1 cellular context compared by ENCODE assay signal in genomic region chr9:6412572-6413364, GRCh38.
TF ChIP-seq lines count a peak whose summit lies in the region.

A gene with protein sequence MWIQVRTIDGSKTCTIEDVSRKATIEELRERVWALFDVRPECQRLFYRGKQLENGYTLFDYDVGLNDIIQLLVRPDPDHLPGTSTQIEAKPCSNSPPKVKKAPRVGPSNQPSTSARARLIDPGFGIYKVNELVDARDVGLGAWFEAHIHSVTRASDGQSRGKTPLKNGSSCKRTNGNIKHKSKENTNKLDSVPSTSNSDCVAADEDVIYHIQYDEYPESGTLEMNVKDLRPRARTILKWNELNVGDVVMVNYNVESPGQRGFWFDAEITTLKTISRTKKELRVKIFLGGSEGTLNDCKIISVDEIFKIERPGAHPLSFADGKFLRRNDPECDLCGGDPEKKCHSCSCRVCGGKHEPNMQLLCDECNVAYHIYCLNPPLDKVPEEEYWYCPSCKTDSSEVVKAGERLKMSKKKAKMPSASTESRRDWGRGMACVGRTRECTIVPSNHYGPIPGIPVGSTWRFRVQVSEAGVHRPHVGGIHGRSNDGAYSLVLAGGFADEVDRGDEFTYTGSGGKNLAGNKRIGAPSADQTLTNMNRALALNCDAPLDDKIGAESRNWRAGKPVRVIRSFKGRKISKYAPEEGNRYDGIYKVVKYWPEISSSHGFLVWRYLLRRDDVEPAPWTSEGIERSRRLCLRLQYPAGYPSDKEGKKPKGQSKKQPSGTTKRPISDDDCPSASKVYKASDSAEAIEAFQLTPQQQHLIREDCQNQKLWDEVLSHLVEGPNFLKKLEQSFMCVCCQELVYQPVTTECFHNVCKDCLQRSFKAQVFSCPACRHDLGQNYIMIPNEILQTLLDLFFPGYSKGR (plus strand): TSS chr9:6413199. CDS start chr9:6413491, 292 bp downstream.

TF ChIP-seq in HepG2, 621 proteins besides CTCF, POLR2A, EP300 and RAD21 (continued from another document and continues in another):
- TF ChIP-seq, protein P1, sequence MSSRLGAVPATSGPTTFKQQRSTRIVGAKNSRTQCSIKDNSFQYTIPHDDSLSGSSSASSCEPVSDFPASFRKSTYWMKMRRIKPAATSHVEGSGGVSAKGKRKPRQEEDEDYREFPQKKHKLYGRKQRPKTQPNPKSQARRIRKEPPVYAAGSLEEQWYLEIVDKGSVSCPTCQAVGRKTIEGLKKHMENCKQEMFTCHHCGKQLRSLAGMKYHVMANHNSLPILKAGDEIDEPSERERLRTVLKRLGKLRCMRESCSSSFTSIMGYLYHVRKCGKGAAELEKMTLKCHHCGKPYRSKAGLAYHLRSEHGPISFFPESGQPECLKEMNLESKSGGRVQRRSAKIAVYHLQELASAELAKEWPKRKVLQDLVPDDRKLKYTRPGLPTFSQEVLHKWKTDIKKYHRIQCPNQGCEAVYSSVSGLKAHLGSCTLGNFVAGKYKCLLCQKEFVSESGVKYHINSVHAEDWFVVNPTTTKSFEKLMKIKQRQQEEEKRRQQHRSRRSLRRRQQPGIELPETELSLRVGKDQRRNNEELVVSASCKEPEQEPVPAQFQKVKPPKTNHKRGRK (CRISPR knock-in tag; IDR thresholded peaks at IDR 0.05) = no peak
- TF ChIP-seq, protein P2, sequence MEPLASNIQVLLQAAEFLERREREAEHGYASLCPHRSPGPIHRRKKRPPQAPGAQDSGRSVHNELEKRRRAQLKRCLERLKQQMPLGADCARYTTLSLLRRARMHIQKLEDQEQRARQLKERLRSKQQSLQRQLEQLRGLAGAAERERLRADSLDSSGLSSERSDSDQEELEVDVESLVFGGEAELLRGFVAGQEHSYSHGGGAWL (CRISPR knock-in tag; IDR thresholded peaks at IDR 0.05) = no peak
- no peak for TF ChIP-seq ZNF274 (CRISPR knock-in tag; IDR thresholded peaks at IDR 0.05)
- 0 out of 2 replicates have a peak, but pooled peaks have one; percentile 43 for TF ChIP-seq ZNF333 (CRISPR knock-in tag; IDR thresholded peaks at IDR 0.05; ENCODE audit: borderline replicate concordance)
- no peak for TF ChIP-seq ZNF143 (CRISPR knock-in tag; IDR thresholded peaks at IDR 0.05)
- TF ChIP-seq ZNF614 (CRISPR knock-in tag; IDR thresholded peaks at IDR 0.05; ENCODE audit: borderline replicate concordance) = peak; percentile 46; the same call in 1 of the 2 replicates
- TF ChIP-seq ZNF713 (CRISPR knock-in tag; IDR thresholded peaks at IDR 0.05) = no peak
- no peak for TF ChIP-seq ZNF672 (CRISPR knock-in tag; IDR thresholded peaks at IDR 0.05)
- TF ChIP-seq WIZ (CRISPR knock-in tag; IDR thresholded peaks at IDR 0.05) = no peak; the same call in 1 of the 2 replicates
- peak; percentile 92 for TF ChIP-seq POLR2G (IDR thresholded peaks at IDR 0.05; ENCODE audit: low read depth, low read length)
- TF ChIP-seq RFXAP (CRISPR knock-in tag; IDR thresholded peaks at IDR 0.05; ENCODE audit: borderline replicate concordance) = no peak; the same call in 1 of the 2 replicates
- no peak for TF ChIP-seq ZNF460 (CRISPR knock-in tag; IDR thresholded peaks at IDR 0.05; ENCODE audit: borderline replicate concordance)
- no peak; the same call in 1 of the 2 replicates for TF ChIP-seq ZNF558 (CRISPR knock-in tag; IDR thresholded peaks at IDR 0.05; ENCODE audit: borderline replicate concordance)
- no peak for TF ChIP-seq ZNF431 (CRISPR knock-in tag; IDR thresholded peaks at IDR 0.05; ENCODE audit: borderline replicate concordance, low read depth)
- no peak for TF ChIP-seq SRSF9 (IDR thresholded peaks at IDR 0.05; ENCODE audit: borderline replicate concordance, insufficient read depth, low read depth, low read length, poor library complexity, severe bottlenecking)
- TF ChIP-seq MIER2 (CRISPR knock-in tag; IDR thresholded peaks at IDR 0.05) = no peak
- TF ChIP-seq ZKSCAN1 (IDR thresholded peaks at IDR 0.05; ENCODE audit: low read length) = no peak
- TF ChIP-seq, protein P3, sequence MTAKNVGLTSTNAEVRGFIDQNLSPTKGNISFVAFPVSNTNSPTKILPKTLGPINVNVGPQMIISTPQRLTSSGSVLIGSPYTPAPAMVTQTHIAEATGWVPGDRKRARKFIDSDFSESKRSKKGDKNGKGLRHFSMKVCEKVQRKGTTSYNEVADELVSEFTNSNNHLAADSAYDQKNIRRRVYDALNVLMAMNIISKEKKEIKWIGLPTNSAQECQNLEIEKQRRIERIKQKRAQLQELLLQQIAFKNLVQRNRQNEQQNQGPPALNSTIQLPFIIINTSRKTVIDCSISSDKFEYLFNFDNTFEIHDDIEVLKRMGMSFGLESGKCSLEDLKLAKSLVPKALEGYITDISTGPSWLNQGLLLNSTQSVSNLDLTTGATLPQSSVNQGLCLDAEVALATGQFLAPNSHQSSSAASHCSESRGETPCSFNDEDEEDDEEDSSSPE (CRISPR knock-in tag; IDR thresholded peaks at IDR 0.05) = peak; percentile 92
- peak; percentile 12; the same call in 1 of the 2 replicates for TF ChIP-seq ZNF816 (CRISPR knock-in tag; IDR thresholded peaks at IDR 0.05; ENCODE audit: borderline replicate concordance)
- no peak for TF ChIP-seq FOXP1 (IDR thresholded peaks at IDR 0.05)
- TF ChIP-seq FOXP1 (CRISPR knock-in tag; IDR thresholded peaks at IDR 0.05) = no peak
- TF ChIP-seq PHF8 (CRISPR knock-in tag; IDR thresholded peaks at IDR 0.05) = peak; percentile 81
- no peak for TF ChIP-seq ZNF589 (CRISPR knock-in tag; conservative IDR thresholded peaks at IDR 0.05)
- peak; percentile 29; the same call in 1 of the 2 replicates for TF ChIP-seq MNT (IDR thresholded peaks at IDR 0.05)
- TF ChIP-seq GTF3A (CRISPR knock-in tag; conservative IDR thresholded peaks at IDR 0.05) = no peak
- no peak for TF ChIP-seq ADNP (CRISPR knock-in tag; IDR thresholded peaks at IDR 0.05)
- TF ChIP-seq, protein P4, sequence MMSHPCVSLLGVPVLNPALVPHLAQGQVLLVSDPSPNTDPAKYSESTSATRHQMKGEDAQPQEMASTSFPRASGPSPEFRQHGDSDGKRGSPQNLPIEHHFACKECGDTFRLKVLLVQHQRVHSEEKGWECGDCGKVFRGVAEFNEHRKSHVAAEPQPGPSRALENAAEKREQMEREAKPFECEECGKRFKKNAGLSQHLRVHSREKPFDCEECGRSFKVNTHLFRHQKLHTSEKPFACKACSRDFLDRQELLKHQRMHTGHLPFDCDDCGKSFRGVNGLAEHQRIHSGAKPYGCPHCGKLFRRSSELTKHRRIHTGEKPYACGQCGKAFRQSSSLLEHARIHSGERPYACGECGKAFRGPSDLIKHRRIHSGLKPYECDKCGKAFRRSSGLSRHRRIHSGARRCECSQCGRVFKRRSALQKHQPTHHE (CRISPR knock-in tag; IDR thresholded peaks at IDR 0.05; ENCODE audit: borderline replicate concordance) = peak; percentile 70; the same call in 1 of the 2 replicates
- no peak for TF ChIP-seq ZNF704 (CRISPR knock-in tag; IDR thresholded peaks at IDR 0.05; ENCODE audit: borderline replicate concordance)
- TF ChIP-seq AGO1 (IDR thresholded peaks at IDR 0.05; ENCODE audit: low read depth, low read length, poor library complexity, severe bottlenecking) = no peak
- TF ChIP-seq, protein P5, sequence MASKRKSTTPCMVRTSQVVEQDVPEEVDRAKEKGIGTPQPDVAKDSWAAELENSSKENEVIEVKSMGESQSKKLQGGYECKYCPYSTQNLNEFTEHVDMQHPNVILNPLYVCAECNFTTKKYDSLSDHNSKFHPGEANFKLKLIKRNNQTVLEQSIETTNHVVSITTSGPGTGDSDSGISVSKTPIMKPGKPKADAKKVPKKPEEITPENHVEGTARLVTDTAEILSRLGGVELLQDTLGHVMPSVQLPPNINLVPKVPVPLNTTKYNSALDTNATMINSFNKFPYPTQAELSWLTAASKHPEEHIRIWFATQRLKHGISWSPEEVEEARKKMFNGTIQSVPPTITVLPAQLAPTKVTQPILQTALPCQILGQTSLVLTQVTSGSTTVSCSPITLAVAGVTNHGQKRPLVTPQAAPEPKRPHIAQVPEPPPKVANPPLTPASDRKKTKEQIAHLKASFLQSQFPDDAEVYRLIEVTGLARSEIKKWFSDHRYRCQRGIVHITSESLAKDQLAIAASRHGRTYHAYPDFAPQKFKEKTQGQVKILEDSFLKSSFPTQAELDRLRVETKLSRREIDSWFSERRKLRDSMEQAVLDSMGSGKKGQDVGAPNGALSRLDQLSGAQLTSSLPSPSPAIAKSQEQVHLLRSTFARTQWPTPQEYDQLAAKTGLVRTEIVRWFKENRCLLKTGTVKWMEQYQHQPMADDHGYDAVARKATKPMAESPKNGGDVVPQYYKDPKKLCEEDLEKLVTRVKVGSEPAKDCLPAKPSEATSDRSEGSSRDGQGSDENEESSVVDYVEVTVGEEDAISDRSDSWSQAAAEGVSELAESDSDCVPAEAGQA (IDR thresholded peaks at IDR 0.05; ENCODE audit: low read depth) = peak; percentile 68; the same call in 1 of the 2 replicates
- TF ChIP-seq, protein P5 (CRISPR knock-in tag; IDR thresholded peaks at IDR 0.05; ENCODE audit: borderline replicate concordance) = peak; percentile 81; the same call in 1 of the 2 replicates
- TF ChIP-seq HINFP (CRISPR knock-in tag; IDR thresholded peaks at IDR 0.05; ENCODE audit: low read depth) = no peak; the same call in 1 of the 2 replicates
- no peak for TF ChIP-seq SOX5 (CRISPR knock-in tag; IDR thresholded peaks at IDR 0.05; ENCODE audit: borderline replicate concordance)
- TF ChIP-seq HNRNPL (IDR thresholded peaks at IDR 0.05; ENCODE audit: low read depth, low read length) = no peak
- TF ChIP-seq ELF1 (CRISPR knock-in tag; IDR thresholded peaks at IDR 0.05) = peak; percentile 90
- TF ChIP-seq SMAD3 (CRISPR knock-in tag; IDR thresholded peaks at IDR 0.05) = peak; percentile 78; the same call in 1 of the 2 replicates
- TF ChIP-seq ZBTB7A (CRISPR knock-in tag; IDR thresholded peaks at IDR 0.05) = 0 out of 2 replicates have a peak, but pooled peaks have one; percentile 41
- TF ChIP-seq BCL3 (CRISPR knock-in tag; IDR thresholded peaks at IDR 0.05) = no peak; the same call in 1 of the 2 replicates
- no peak for TF ChIP-seq ZNF7 (CRISPR knock-in tag; IDR thresholded peaks at IDR 0.05)
- no peak for TF ChIP-seq PCBP2 (optimal IDR thresholded peaks at IDR 0.05; ENCODE audit: low read depth, low read length, poor library complexity, severe bottlenecking)
- no peak for TF ChIP-seq RFX3 (CRISPR knock-in tag; IDR thresholded peaks at IDR 0.05)
